Comparison of ENCODE assay signal across 13 cellular contexts in the genomic region with DNA sequence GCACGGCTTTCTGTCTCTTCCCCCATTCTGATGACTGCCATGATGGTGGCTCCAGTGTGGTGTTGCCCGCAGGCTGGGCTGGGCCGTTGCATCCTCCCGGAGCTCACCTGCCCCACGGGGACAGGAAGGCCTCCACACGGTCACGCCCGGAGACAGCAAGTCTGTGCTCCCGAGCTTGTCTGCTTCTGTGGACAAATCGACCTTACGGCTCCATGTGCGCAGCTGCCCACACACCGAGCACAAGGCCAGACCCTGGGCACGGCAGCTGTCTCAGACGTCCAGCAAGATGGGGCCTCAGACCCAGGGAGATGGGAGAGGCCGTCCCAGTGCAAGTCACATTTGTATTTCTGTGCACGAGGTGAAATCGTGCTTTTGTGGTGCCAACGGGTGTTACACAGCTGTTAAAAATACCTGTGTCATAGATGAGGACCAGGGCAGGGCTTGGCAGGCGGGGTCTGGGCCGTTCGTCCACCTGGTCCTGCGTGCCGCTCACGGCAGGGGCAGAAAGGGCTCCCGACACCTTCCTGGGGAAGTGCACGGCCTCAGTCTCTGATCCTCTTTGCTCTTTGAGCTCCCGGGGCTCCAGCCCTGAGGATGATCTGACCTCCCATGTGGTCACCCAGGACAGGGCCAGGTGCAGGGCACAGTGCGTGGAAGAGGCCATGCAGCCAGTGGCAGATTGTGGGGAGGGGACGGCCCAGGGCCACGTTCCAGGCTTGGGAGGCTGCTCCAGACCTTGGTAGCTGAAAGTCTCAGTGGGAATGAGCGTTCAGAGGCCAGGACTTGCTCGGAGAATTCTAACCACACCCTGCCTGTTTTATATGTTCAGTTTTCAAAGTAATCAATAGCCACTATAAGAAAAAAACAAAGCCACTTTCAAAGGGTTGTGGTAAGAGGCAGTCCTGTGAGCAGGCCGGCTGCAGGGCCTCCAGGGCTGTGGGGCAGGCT. TPM values are rescaled to one million over a fixed set of nuclear protein-coding genes. Genes with fewer than 3 reads are reported as not detected.
DNase-seq lines count a peak whose midpoint lies in the region; ATAC-seq, FAIRE-seq and TF ChIP-seq lines count a peak whose summit lies in the region.
"Had no signal": no experiment of that assay in that cellular context is flagged by ENCODE, and none has a peak within 500 bp of the region (broad histone marks: within the 10 kb centered on the region; RNA-seq: fewer than 3 reads in every experiment).

No MANE protein-coding gene starts in this region.

- no peaks in the 10 kb centered on the region for H3K9me2 ChIP-seq in HCT116 (ENCODE audit: insufficient read depth)

- H3K27ac ChIP-seq in HCT116 (ENCODE audit: low read depth, low read length) = peak overlapping the region; percentile 78
- peak overlapping the region; percentile 54 for H3K27ac ChIP-seq in RWPE1
- H3K27ac ChIP-seq in left ventricle myocardium inferior (replicated peaks) = peak overlapping the region; percentile 67
- H3K27ac ChIP-seq in skeletal muscle tissue (ENCODE audit: low read depth, low read length) = peak overlapping the region; percentile 12

- RAD21 ChIA-PET in HCT116 (lab: Charles Lee; ENCODE audit: low non-redundant PET in 1 of 2, low total read pairs in 2 of 2, uncharacterized antibody in 2 of 2, unreplicated experiment in 2 of 2) = no interaction called here

- H3K79me2 ChIP-seq in HCT116 (ENCODE audit: insufficient read depth, low read length) = no peaks in the 10 kb centered on the region

- FAIRE-seq in GM12891 (lab: Jason Lieb, UNC) = no peak

- CTCF ChIA-PET in HCT116 (lab: Charles Lee) (no interaction called here), RWPE1 (lab: Yijun Ruan, JAX) (no interaction called here)

- peaks cover 21 to 23% of the 10 kb centered on the region in 2 experiments for H3K4me1 ChIP-seq in HCT116 (ENCODE audit: control insufficient read depth in 1 of 2, insufficient read depth in 2 of 2, low read length in 2 of 2)
- peaks cover 25% of the 10 kb centered on the region for H3K4me1 ChIP-seq in left ventricle myocardium inferior
- peaks cover 0 to 6% (median 3%) of the 10 kb centered on the region in 3 donors for H3K4me1 ChIP-seq in skeletal muscle tissue (ENCODE audit: control insufficient read depth in 3 of 3, insufficient read depth in 3 of 3, low read length in 3 of 3)

- H3K4me2 ChIP-seq in HCT116 (ENCODE audit: low read length) = peak overlapping the region; percentile 61

- DNase-seq in HCT116 (ENCODE audit: low read depth, low spot score) (no peak), RWPE1 (ENCODE audit: low spot score) (no peak), left ventricle myocardium inferior (peak; percentile 11), GM12891 (ENCODE audit: insufficient read length, low spot score) (no peak), EL (no peak), A172 (ENCODE audit: low spot score) (no peak)
- DNase-seq: activated CD4-positive, alpha-beta T cell treated with anti-CD3 and anti-CD28 coated beads, Interleukin-2, amount 10 ng/mL, durations not matched to agents 24 days and 14 days; COR-L47; NCI-H2171 had no signal

- TF ChIP-seq CTCF in HCT116 (IDR thresholded peaks at IDR 0.05 in 2 of 3, conservative IDR thresholded peaks at IDR 0.05 in 1 of 3; ENCODE audit: borderline replicate concordance in 1 of 3, insufficient read depth in 1 of 3, low read depth in 2 of 3, low read length in 2 of 3) (no peak), RWPE1 (conservative IDR thresholded peaks at IDR 0.05; ENCODE audit: low read depth) (no peak), left ventricle myocardium inferior (IDR thresholded peaks at IDR 0.05; ENCODE audit: borderline replicate concordance) (no peak)

- no peak for TF ChIP-seq RAD21 in HCT116 (IDR thresholded peaks at IDR 0.05; ENCODE audit: low read depth)

- POLR2A ChIA-PET in HCT116 (lab: Charles Lee) (no interaction called here), RWPE1 (lab: Yijun Ruan, JAX; ENCODE audit: low non-redundant PET) (no interaction called here)

- H4K20me1 ChIP-seq in HCT116 (ENCODE audit: insufficient read depth) = no peaks in the 10 kb centered on the region

- intact Hi-C loops in HCT116 (cut with micrococcal nuclease) = no loop called here
- intact Hi-C loops in left ventricle myocardium inferior (cut with micrococcal nuclease) = no loop called here

- H3K36me3 ChIP-seq in HCT116 (ENCODE audit: control insufficient read depth in 1 of 2, insufficient read depth in 2 of 2, low read length in 2 of 2) (peaks cover 0 to 4% of the 10 kb centered on the region in 2 experiments; a peak in 1 of 4 replicates), left ventricle myocardium inferior (peaks cover 88% of the 10 kb centered on the region), skeletal muscle tissue (ENCODE audit: control insufficient read depth in 3 of 3, insufficient read depth in 3 of 3, low read length in 3 of 3) (peaks cover 6 to 18% (median 16%) of the 10 kb centered on the region in 3 donors)

- H3K27me3 ChIP-seq in HCT116 (ENCODE audit: insufficient read depth, low read length) = no peaks in the 10 kb centered on the region
- no peaks in the 10 kb centered on the region for H3K27me3 ChIP-seq in left ventricle myocardium inferior (ENCODE audit: low read depth)
- no peaks in the 10 kb centered on the region for H3K27me3 ChIP-seq in skeletal muscle tissue (ENCODE audit: control insufficient read depth in 3 of 3, insufficient read depth in 3 of 3, low read length in 3 of 3)

- H3K9me3 ChIP-seq in HCT116 (ENCODE audit: control insufficient read depth in 1 of 2, insufficient read depth in 1 of 2, low read depth in 1 of 2, low read length in 2 of 2) (no peaks in the 10 kb centered on the region), left ventricle myocardium inferior (replicated peaks) (no peaks in the 10 kb centered on the region), skeletal muscle tissue (ENCODE audit: control insufficient read depth in 3 of 3, low read length in 3 of 3) (no peaks in the 10 kb centered on the region)
- H3K9me3 ChIP-seq: mucosa of descending colon had no signal

- H3K4me3 ChIP-seq in HCT116 (replicated peaks in 1 of 2; ENCODE audit: low read depth in 1 of 2, low read length in 2 of 2) (peak overlapping the region in 1 of 2 experiments; percentile 6; a peak in 1 of 4 replicates), left ventricle myocardium inferior (no peak overlapping the region), skeletal muscle tissue (ENCODE audit: low read length in 3 of 3) (no peak overlapping the region)
- H3K4me3 ChIP-seq: mucosa of descending colon had no signal

- H2AFZ ChIP-seq in HCT116 (ENCODE audit: low read depth, low read length, poor library complexity, severe bottlenecking) = no peak overlapping the region

- ATAC-seq in HCT116 (peak; percentile 42), GM18517 (IDR thresholded peaks at IDR 0.05; ENCODE audit: unreplicated experiment) (no peak)
- ATAC-seq: mucosa of descending colon, T-cell had no signal

- no TSS peak for BruUV-seq in HCT116 (replicated peaks; lab: Mats Ljungman, UMichigan)

- H3K9ac ChIP-seq in HCT116 (ENCODE audit: low read length) = peak overlapping the region; percentile 44
- H3K9ac ChIP-seq in skeletal muscle tissue (ENCODE audit: low read depth in 1 of 3, low read length in 3 of 3) = no peak overlapping the region

- TF ChIP-seq POLR2A in HCT116 (IDR thresholded peaks at IDR 0.05; ENCODE audit: borderline replicate concordance, extremely low read depth, insufficient read depth, insufficient read length) = no peak
- TF ChIP-seq POLR2A in GM12891 (IDR thresholded peaks at IDR 0.05; ENCODE audit: low read depth, low read length) = no peak

TF ChIP-seq in HCT116, 20 proteins besides CTCF, POLR2A, EP300 and RAD21 (continues in another document):
- TF ChIP-seq, protein P1, sequence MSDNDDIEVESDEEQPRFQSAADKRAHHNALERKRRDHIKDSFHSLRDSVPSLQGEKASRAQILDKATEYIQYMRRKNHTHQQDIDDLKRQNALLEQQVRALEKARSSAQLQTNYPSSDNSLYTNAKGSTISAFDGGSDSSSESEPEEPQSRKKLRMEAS (IDR thresholded peaks at IDR 0.05) = no peak
- TF ChIP-seq, protein P2, sequence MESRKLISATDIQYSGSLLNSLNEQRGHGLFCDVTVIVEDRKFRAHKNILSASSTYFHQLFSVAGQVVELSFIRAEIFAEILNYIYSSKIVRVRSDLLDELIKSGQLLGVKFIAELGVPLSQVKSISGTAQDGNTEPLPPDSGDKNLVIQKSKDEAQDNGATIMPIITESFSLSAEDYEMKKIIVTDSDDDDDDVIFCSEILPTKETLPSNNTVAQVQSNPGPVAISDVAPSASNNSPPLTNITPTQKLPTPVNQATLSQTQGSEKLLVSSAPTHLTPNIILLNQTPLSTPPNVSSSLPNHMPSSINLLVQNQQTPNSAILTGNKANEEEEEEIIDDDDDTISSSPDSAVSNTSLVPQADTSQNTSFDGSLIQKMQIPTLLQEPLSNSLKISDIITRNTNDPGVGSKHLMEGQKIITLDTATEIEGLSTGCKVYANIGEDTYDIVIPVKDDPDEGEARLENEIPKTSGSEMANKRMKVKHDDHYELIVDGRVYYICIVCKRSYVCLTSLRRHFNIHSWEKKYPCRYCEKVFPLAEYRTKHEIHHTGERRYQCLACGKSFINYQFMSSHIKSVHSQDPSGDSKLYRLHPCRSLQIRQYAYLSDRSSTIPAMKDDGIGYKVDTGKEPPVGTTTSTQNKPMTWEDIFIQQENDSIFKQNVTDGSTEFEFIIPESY (IDR thresholded peaks at IDR 0.05; ENCODE audit: extremely low read depth, insufficient replicate concordance, low read length) = no peak

TF ChIP-seq in GM12891, 5 proteins besides CTCF, POLR2A, EP300 and RAD21:
- TF ChIP-seq POU2F2 (IDR thresholded peaks at IDR 0.05; ENCODE audit: low read depth, low read length) = no peak
TF ChIP-seq in GM12891: peak in this region for 0.

RNA-seq across cellular contexts. Expression of a gene that starts 13.4 kb away (rescaled TPM):
- total RNA-seq in HCT116 (2021; ENCODE audit: unreplicated experiment) (87.5 TPM), left ventricle myocardium inferior (154 TPM), skeletal muscle tissue (270 TPM)
- polyA plus RNA-seq in HCT116 (2012) = 96.4 and 117 TPM in 2 replicates
- 3.0 TPM for polyA plus RNA-seq in GM12891 (2012; ENCODE audit: low read depth, missing spikeins)
- 329 and 393 TPM in 2 replicates for total RNA-seq in A172 (2014; rRNA removed; shearing (Covaris generic))

Comparison
In these comparisons a context has a peak if more than half of its experiments do, and no peak if none do; other contexts are left out.
1. H3K27ac ChIP-seq: peak in every context shown above with its lines; median percentile 78 in HCT116; 67 in left ventricle myocardium inferior; 54 in RWPE1; 12 in skeletal muscle tissue.